In the genomic region with DNA sequence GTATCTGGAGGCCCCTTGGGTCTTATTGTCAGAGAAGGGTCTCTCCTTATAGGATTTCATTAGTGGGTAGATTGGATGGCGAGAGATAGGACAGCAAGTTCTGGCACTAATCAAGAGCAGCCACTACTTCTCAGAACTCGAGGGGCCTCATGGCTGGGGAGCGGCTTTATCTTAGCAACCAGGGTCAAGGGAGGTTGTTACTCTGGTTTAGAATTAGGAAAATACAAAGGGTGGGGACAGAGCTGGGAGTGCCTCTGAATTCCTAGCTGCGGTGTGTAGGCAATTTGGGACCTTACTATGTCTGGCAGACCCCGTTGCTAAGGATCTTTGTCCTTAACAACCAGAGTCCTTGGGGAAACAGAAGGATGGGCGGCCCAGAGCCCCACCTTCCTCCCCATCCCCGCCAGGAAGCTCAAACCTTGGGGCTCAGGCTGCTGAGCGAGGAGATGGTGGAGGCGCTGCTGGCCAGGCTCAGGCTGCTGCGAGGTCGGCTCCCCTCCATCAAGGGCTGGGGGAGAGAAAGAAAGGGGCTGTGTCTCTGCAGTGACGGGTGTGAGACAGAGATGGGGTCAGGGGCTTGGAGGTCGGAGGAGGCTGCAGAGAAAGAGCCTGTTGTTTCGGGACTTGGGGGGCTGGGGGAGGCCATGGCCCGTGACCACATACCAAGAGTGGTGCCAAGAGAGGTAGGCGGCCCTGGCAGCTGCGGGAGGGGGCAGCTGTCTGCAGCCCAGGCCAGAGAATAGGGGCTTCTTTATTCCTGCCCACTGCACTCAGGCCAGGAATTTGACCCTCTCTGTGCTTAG, we compare ENCODE assay signal across 2 cellular contexts.
A peak's percentile ranks its signal among the peaks of the same experiment; 100 is the strongest.
TF ChIP-seq lines count a peak whose summit lies in the region.

No MANE protein-coding gene starts in this region.

TF ChIP-seq in HEK293, 187 proteins besides CTCF, POLR2A, EP300 and RAD21:
- TF ChIP-seq ZNF544 (tag by site-specific recombination; IDR thresholded peaks at IDR 0.05) (no peak), KLF1 (tag by site-specific recombination; IDR thresholded peaks at IDR 0.05) (peak; percentile 68)

TF ChIP-seq in K562, 482 proteins besides CTCF, POLR2A, EP300 and RAD21:
- TF ChIP-seq MXI1 (IDR thresholded peaks at IDR 0.05; ENCODE audit: low read depth, low read length) (peak; percentile 18; the same call in 1 of the 2 replicates), TCF3 (CRISPR knock-in tag; IDR thresholded peaks at IDR 0.05) (peak; percentile 67), RCOR1 (IDR thresholded peaks at IDR 0.05; ENCODE audit: borderline replicate concordance in 1 of 2, low read depth in 2 of 2, low read length in 2 of 2) (peak in 1 of 2 experiments; percentile 57; a peak in 2 of 4 replicates), HDAC2 (IDR thresholded peaks at IDR 0.05) (peak; percentile 52), KDM1A (IDR thresholded peaks at IDR 0.05) (peak; percentile 61 to 79; a peak in 3 of 4 replicates), CBFA2T3 (IDR thresholded peaks at IDR 0.05) (peak; percentile 81), STAT5A (IDR thresholded peaks at IDR 0.05; ENCODE audit: borderline replicate concordance, low read length) (peak; percentile 69), POLR2AphosphoS5 (IDR thresholded peaks at IDR 0.05; ENCODE audit: control insufficient read depth, insufficient read depth, low read depth, low read length) (peak; percentile 47; the same call in 1 of the 2 replicates), TAL1 (IDR thresholded peaks at IDR 0.05) (peak; percentile 43; the same call in 1 of the 2 replicates), SP1 (CRISPR knock-in tag; IDR thresholded peaks at IDR 0.05) (0 out of 2 replicates have a peak, but pooled peaks have one; percentile 38), SIRT6 (IDR thresholded peaks at IDR 0.05; ENCODE audit: low read depth, low read length) (no peak), OTX1 (CRISPR knock-in tag; IDR thresholded peaks at IDR 0.05) (no peak), SMARCA4 (IDR thresholded peaks at IDR 0.05) (peak; percentile 59; the same call in 1 of the 2 replicates), TEAD4 (IDR thresholded peaks at IDR 0.05; ENCODE audit: low read length) (peak; percentile 29; the same call in 1 of the 2 replicates), TEAD4 (CRISPR knock-in tag; IDR thresholded peaks at IDR 0.05; ENCODE audit: borderline replicate concordance) (no peak), TBL1XR1 (IDR thresholded peaks at IDR 0.05; ENCODE audit: low read length in 2 of 2) (0 out of 4 replicates have a peak, but pooled peaks of 1 of the 2 experiments have one; percentile 11), NCOA6 (IDR thresholded peaks at IDR 0.05) (no peak), NCOR1 (IDR thresholded peaks at IDR 0.05) (peak; percentile 74; the same call in 1 of the 2 replicates), CBFA2T2 (conservative IDR thresholded peaks at IDR 0.05) (peak; percentile 65), FOXJ2 (tag; IDR thresholded peaks at IDR 0.05) (no peak), SRF (CRISPR knock-in tag; IDR thresholded peaks at IDR 0.05) (no peak), PRPF4 (IDR thresholded peaks at IDR 0.05; ENCODE audit: insufficient read depth, low read depth, low read length, poor library complexity, severe bottlenecking) (no peak), FOXA3 (CRISPR knock-in tag; conservative IDR thresholded peaks at IDR 0.05 in 1 of 2, IDR thresholded peaks at IDR 0.05 in 1 of 2) (no peak), KDM4B (IDR thresholded peaks at IDR 0.05; ENCODE audit: borderline replicate concordance in 2 of 2, low read depth in 1 of 2) (no peak), MAFF (IDR thresholded peaks at IDR 0.05; ENCODE audit: low read length) (no peak), L3MBTL2 (IDR thresholded peaks at IDR 0.05) (0 out of 2 replicates have a peak, but pooled peaks have one; percentile 26), ZNF79 (CRISPR knock-in tag; IDR thresholded peaks at IDR 0.05; ENCODE audit: low read depth) (no peak), RBFOX2 (IDR thresholded peaks at IDR 0.05; ENCODE audit: low read depth, low read length) (0 out of 2 replicates have a peak, but pooled peaks have one; percentile 17), HDAC1 (IDR thresholded peaks at IDR 0.05) (peak in 1 of 2 experiments; percentile 27; a peak in 1 of 4 replicates), ZFX (CRISPR knock-in tag; IDR thresholded peaks at IDR 0.05) (peak; percentile 35), RBBP5 (IDR thresholded peaks at IDR 0.05; ENCODE audit: borderline replicate concordance, insufficient read depth, low read length, poor library complexity, severe bottlenecking) (peak; percentile 27), DACH1 (IDR thresholded peaks at IDR 0.05; ENCODE audit: partially characterized antibody) (no peak), SOX6 (IDR thresholded peaks at IDR 0.05) (peak; percentile 47; the same call in 1 of the 2 replicates), SAFB (IDR thresholded peaks at IDR 0.05; ENCODE audit: borderline replicate concordance, low read depth, low read length) (no peak), CTBP1 (IDR thresholded peaks at IDR 0.05; ENCODE audit: borderline replicate concordance) (peak; percentile 28; the same call in 1 of the 2 replicates), POLR2G (IDR thresholded peaks at IDR 0.05; ENCODE audit: low read depth, low read length) (0 out of 2 replicates have a peak, but pooled peaks have one; percentile 21), RFX1 (IDR thresholded peaks at IDR 0.05) (peak; percentile 82), ARID1B (IDR thresholded peaks at IDR 0.05) (peak; percentile 77), TBP (optimal IDR thresholded peaks at IDR 0.05; ENCODE audit: low read depth, low read length) (peak; percentile 21), ADNP (tag; IDR thresholded peaks at IDR 0.05) (no peak), SMAD4 (CRISPR knock-in tag; conservative IDR thresholded peaks at IDR 0.05) (peak; percentile 41; the same call in 1 of the 2 replicates), JUNB (CRISPR knock-in tag; conservative IDR thresholded peaks at IDR 0.05) (no peak), MTA3 (IDR thresholded peaks at IDR 0.05; ENCODE audit: borderline replicate concordance) (0 out of 2 replicates have a peak, but pooled peaks have one; percentile 21), LEF1 (IDR thresholded peaks at IDR 0.05) (0 out of 2 replicates have a peak, but pooled peaks have one; percentile 51), DPF2 (IDR thresholded peaks at IDR 0.05) (peak; percentile 57; the same call in 1 of the 2 replicates)
- TF ChIP-seq, protein P1, sequence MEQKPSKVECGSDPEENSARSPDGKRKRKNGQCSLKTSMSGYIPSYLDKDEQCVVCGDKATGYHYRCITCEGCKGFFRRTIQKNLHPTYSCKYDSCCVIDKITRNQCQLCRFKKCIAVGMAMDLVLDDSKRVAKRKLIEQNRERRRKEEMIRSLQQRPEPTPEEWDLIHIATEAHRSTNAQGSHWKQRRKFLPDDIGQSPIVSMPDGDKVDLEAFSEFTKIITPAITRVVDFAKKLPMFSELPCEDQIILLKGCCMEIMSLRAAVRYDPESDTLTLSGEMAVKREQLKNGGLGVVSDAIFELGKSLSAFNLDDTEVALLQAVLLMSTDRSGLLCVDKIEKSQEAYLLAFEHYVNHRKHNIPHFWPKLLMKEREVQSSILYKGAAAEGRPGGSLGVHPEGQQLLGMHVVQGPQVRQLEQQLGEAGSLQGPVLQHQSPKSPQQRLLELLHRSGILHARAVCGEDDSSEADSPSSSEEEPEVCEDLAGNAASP (IDR thresholded peaks at IDR 0.05) = no peak
- TF ChIP-seq, protein P2, sequence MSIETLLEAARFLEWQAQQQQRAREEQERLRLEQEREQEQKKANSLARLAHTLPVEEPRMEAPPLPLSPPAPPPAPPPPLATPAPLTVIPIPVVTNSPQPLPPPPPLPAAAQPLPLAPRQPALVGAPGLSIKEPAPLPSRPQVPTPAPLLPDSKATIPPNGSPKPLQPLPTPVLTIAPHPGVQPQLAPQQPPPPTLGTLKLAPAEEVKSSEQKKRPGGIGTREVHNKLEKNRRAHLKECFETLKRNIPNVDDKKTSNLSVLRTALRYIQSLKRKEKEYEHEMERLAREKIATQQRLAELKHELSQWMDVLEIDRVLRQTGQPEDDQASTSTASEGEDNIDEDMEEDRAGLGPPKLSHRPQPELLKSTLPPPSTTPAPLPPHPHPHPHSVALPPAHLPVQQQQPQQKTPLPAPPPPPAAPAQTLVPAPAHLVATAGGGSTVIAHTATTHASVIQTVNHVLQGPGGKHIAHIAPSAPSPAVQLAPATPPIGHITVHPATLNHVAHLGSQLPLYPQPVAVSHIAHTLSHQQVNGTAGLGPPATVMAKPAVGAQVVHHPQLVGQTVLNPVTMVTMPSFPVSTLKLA (conservative IDR thresholded peaks at IDR 0.05) = peak in 1 of 2 experiments; percentile 34; a peak in 1 of 4 replicates
- TF ChIP-seq, protein P3, sequence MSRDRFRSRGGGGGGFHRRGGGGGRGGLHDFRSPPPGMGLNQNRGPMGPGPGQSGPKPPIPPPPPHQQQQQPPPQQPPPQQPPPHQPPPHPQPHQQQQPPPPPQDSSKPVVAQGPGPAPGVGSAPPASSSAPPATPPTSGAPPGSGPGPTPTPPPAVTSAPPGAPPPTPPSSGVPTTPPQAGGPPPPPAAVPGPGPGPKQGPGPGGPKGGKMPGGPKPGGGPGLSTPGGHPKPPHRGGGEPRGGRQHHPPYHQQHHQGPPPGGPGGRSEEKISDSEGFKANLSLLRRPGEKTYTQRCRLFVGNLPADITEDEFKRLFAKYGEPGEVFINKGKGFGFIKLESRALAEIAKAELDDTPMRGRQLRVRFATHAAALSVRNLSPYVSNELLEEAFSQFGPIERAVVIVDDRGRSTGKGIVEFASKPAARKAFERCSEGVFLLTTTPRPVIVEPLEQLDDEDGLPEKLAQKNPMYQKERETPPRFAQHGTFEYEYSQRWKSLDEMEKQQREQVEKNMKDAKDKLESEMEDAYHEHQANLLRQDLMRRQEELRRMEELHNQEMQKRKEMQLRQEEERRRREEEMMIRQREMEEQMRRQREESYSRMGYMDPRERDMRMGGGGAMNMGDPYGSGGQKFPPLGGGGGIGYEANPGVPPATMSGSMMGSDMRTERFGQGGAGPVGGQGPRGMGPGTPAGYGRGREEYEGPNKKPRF (IDR thresholded peaks at IDR 0.05; ENCODE audit: low read depth, low read length) = no peak
- TF ChIP-seq, protein P4, sequence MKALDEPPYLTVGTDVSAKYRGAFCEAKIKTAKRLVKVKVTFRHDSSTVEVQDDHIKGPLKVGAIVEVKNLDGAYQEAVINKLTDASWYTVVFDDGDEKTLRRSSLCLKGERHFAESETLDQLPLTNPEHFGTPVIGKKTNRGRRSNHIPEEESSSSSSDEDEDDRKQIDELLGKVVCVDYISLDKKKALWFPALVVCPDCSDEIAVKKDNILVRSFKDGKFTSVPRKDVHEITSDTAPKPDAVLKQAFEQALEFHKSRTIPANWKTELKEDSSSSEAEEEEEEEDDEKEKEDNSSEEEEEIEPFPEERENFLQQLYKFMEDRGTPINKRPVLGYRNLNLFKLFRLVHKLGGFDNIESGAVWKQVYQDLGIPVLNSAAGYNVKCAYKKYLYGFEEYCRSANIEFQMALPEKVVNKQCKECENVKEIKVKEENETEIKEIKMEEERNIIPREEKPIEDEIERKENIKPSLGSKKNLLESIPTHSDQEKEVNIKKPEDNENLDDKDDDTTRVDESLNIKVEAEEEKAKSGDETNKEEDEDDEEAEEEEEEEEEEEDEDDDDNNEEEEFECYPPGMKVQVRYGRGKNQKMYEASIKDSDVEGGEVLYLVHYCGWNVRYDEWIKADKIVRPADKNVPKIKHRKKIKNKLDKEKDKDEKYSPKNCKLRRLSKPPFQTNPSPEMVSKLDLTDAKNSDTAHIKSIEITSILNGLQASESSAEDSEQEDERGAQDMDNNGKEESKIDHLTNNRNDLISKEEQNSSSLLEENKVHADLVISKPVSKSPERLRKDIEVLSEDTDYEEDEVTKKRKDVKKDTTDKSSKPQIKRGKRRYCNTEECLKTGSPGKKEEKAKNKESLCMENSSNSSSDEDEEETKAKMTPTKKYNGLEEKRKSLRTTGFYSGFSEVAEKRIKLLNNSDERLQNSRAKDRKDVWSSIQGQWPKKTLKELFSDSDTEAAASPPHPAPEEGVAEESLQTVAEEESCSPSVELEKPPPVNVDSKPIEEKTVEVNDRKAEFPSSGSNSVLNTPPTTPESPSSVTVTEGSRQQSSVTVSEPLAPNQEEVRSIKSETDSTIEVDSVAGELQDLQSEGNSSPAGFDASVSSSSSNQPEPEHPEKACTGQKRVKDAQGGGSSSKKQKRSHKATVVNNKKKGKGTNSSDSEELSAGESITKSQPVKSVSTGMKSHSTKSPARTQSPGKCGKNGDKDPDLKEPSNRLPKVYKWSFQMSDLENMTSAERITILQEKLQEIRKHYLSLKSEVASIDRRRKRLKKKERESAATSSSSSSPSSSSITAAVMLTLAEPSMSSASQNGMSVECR (CRISPR knock-in tag; IDR thresholded peaks at IDR 0.05) = 0 out of 2 replicates have a peak, but pooled peaks have one; percentile 27
- TF ChIP-seq, protein P5, sequence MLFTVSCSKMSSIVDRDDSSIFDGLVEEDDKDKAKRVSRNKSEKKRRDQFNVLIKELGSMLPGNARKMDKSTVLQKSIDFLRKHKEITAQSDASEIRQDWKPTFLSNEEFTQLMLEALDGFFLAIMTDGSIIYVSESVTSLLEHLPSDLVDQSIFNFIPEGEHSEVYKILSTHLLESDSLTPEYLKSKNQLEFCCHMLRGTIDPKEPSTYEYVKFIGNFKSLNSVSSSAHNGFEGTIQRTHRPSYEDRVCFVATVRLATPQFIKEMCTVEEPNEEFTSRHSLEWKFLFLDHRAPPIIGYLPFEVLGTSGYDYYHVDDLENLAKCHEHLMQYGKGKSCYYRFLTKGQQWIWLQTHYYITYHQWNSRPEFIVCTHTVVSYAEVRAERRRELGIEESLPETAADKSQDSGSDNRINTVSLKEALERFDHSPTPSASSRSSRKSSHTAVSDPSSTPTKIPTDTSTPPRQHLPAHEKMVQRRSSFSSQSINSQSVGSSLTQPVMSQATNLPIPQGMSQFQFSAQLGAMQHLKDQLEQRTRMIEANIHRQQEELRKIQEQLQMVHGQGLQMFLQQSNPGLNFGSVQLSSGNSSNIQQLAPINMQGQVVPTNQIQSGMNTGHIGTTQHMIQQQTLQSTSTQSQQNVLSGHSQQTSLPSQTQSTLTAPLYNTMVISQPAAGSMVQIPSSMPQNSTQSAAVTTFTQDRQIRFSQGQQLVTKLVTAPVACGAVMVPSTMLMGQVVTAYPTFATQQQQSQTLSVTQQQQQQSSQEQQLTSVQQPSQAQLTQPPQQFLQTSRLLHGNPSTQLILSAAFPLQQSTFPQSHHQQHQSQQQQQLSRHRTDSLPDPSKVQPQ (CRISPR knock-in tag; IDR thresholded peaks at IDR 0.05; ENCODE audit: borderline replicate concordance) = no peak
- TF ChIP-seq, protein P6, sequence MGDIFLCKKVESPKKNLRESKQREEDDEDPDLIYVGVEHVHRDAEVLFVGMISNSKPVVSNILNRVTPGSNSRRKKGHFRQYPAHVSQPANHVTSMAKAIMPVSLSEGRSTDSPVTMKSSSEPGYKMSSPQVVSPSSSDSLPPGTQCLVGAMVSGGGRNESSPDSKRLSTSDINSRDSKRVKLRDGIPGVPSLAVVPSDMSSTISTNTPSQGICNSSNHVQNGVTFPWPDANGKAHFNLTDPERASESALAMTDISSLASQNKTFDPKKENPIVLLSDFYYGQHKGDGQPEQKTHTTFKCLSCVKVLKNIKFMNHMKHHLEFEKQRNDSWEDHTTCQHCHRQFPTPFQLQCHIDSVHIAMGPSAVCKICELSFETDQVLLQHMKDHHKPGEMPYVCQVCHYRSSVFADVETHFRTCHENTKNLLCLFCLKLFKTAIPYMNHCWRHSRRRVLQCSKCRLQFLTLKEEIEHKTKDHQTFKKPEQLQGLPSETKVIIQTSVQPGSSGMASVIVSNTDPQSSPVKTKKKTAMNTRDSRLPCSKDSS (IDR thresholded peaks at IDR 0.05; ENCODE audit: low read depth, partially characterized antibody) = no peak
- TF ChIP-seq, protein P7, sequence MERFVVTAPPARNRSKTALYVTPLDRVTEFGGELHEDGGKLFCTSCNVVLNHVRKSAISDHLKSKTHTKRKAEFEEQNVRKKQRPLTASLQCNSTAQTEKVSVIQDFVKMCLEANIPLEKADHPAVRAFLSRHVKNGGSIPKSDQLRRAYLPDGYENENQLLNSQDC (CRISPR knock-in tag; IDR thresholded peaks at IDR 0.05) = no peak
